8 cellular contexts compared by ENCODE assay signal in the genomic region with DNA sequence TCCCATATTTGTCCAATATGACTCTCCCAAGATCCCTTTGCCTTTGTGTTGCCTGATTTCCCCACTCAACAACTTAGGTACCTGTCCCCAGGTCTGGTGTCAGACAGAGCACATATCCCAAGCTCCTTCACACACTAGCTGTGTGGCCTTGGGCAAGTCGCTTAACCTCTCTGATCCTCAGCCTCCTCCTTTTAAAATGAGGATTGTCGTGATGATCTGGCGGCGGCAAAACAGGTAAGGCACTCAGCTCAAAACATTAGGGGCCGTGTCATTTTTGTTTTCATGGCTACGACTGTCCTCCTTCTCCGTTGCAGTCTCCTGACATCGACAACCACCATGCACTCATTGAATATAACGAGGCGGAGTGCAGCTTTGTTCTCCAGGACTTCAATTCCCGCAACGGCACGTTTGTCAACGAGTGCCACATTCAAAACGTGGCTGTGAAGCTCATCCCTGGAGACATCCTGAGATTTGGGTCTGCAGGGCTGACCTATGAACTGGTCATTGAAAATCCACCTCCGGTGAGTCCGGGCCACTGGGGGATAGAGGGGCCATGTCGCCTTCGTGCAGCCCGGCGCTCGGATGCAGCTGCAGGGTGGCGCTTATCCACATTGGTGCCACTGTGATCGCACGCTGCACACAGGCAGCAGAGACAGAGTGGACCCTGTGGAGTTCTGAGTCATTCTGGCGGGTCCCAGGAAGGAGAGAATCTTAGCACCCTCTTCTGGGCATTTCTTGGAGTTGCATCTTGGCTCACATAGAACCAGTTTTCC. TPM values are rescaled to one million over a fixed set of nuclear protein-coding genes. Genes with fewer than 3 reads are reported as not detected.
A peak's percentile ranks its signal among the peaks of the same experiment; 100 is the strongest.
DNase-seq lines count a peak whose midpoint lies in the region; ATAC-seq and TF ChIP-seq lines count a peak whose summit lies in the region.

No MANE protein-coding gene starts in this region.

- H2AK9ac ChIP-seq in IMR-90 (replicated peaks; ENCODE audit: low read depth, low read length, poor library complexity), result no peak overlapping the region

- dilution Hi-C loops in IMR-90 (cut with HindIII; ENCODE audit: low sequenced_read_pairs, unreplicated experiment), result no loop called here

- H3K14ac ChIP-seq in IMR-90 (replicated peaks; ENCODE audit: low read depth, low read length), result no peak overlapping the region

- peak overlapping the region; percentile 29; the same call in 1 of the 2 replicates for H3K4me2 ChIP-seq in IMR-90 (ENCODE audit: low read depth, low read length)
- H3K4me2 ChIP-seq in OCI-LY1 (ENCODE audit: low read length), result no peak overlapping the region

- no peak overlapping the region for H2AK5ac ChIP-seq in IMR-90 (ENCODE audit: low read depth, low read length)

- H3K4me1 ChIP-seq in IMR-90 (ENCODE audit: control insufficient read depth, insufficient read depth, low read length) (peaks cover 2% of the 10 kb centered on the region; the same call in 1 of the 2 replicates), OCI-LY1 (ENCODE audit: insufficient read depth, low read length, severe bottlenecking) (no peaks in the 10 kb centered on the region), right cardiac atrium (ENCODE audit: control insufficient read depth, insufficient read depth, low read length) (no peaks in the 10 kb centered on the region)

- no peak overlapping the region for H2BK15ac ChIP-seq in IMR-90 (ENCODE audit: low read depth, low read length)

- no peaks in the 10 kb centered on the region for H4K20me1 ChIP-seq in IMR-90 (ENCODE audit: insufficient read depth, low read length)
- H4K20me1 ChIP-seq in OCI-LY1 (ENCODE audit: insufficient read depth, low read length), result no peaks in the 10 kb centered on the region

- TF ChIP-seq CTCF in IMR-90 (conservative IDR thresholded peaks at IDR 0.05; ENCODE audit: low read depth, low read length) (peak; percentile 96), OCI-LY1 (IDR thresholded peaks at IDR 0.05; ENCODE audit: low read length) (peak; percentile 61)

- peak overlapping the region; percentile 69 for H2AFZ ChIP-seq in IMR-90 (replicated peaks; ENCODE audit: low read length, poor library complexity)
- no peak overlapping the region for H2AFZ ChIP-seq in OCI-LY1 (ENCODE audit: low read length)

- H3K27ac ChIP-seq in IMR-90 (ENCODE audit: insufficient read depth, low read length) (no peak overlapping the region), OCI-LY1 (ENCODE audit: low read depth, low read length, poor library complexity, severe bottlenecking) (no peak overlapping the region), right cardiac atrium (ENCODE audit: low read length) (no peak overlapping the region)

- no peaks in the 10 kb centered on the region for H3K9me1 ChIP-seq in IMR-90 (ENCODE audit: insufficient read depth, low read length)

- no peak overlapping the region for H2BK120ac ChIP-seq in IMR-90 (ENCODE audit: low read depth, low read length)

- H4K5ac ChIP-seq in IMR-90 (ENCODE audit: low read depth, low read length), result no peak overlapping the region

- no peak for TF ChIP-seq POLR2A in IMR-90 (IDR thresholded peaks at IDR 0.05; ENCODE audit: low read depth, low read length)

- H3K79me1 ChIP-seq in IMR-90 (ENCODE audit: low read depth in 1 of 2, low read length in 2 of 2), result no peaks in the 10 kb centered on the region

- ATAC-seq in IMR-90 (ENCODE audit: low read depth) (peak; percentile 100), right cardiac atrium (peak; percentile 78 to 90), GM18502 (IDR thresholded peaks at IDR 0.05; ENCODE audit: poor library complexity, unreplicated experiment) (no peak)

- H3K9me2 ChIP-seq in OCI-LY1 (ENCODE audit: low read depth, low read length), result no peaks in the 10 kb centered on the region

- intact Hi-C loops in IMR-90 (cut with micrococcal nuclease), result loop anchor here (1.0 to 5.0 kb wide), 4 partner anchors 60 to 159 kb away; no protein-coding TSS in a partner anchor
- intact Hi-C loops in right cardiac atrium (cut with DNase I), result loop anchor here (5.0 kb wide), 3 partner anchors 120 to 145 kb away; partner anchors contain the start of gene TMEM51 (in 3 of the 4)

- no peak overlapping the region for H3K18ac ChIP-seq in IMR-90 (ENCODE audit: low read depth, low read length)

- POLR2A ChIA-PET in IMR-90 (lab: Charles Lee; ENCODE audit: unreplicated experiment), result no interaction called here

- no peak overlapping the region for H4K8ac ChIP-seq in IMR-90 (ENCODE audit: low read depth in 2 of 2, low read length in 2 of 2)

- H2BK5ac ChIP-seq in IMR-90 (ENCODE audit: low read depth, low read length, poor library complexity, severe bottlenecking), result no peak overlapping the region

- H3K9ac ChIP-seq in IMR-90 (ENCODE audit: low read depth, low read length), result no peak overlapping the region
- no peak overlapping the region for H3K9ac ChIP-seq in OCI-LY1 (ENCODE audit: low read length)

- H3K27me3 ChIP-seq in IMR-90 (ENCODE audit: control insufficient read depth, insufficient read depth, low read length) (peaks cover 7% of the 10 kb centered on the region), OCI-LY1 (ENCODE audit: insufficient read depth, low read length) (no peaks in the 10 kb centered on the region), right cardiac atrium (ENCODE audit: control insufficient read depth, insufficient read depth) (no peaks in the 10 kb centered on the region)

- H3K4ac ChIP-seq in IMR-90 (ENCODE audit: low read depth, low read length), result no peak overlapping the region

- BruUV-seq in IMR-90 (replicated peaks; lab: Mats Ljungman, UMichigan), result no TSS peak

- 37% methylated on average over 13 of the region's 26 CpGs; no CpG with 5 or more reads in 1 of the 2 experiments for WGBS in IMR-90 (ENCODE audit: extremely low coverage in 2 of 2, insufficient read length in 1 of 2), 2 experiments
- WGBS in right cardiac atrium, result 32% methylated on average over 26 of the region's 26 CpGs

- no peak overlapping the region for H3K23ac ChIP-seq in IMR-90 (ENCODE audit: low read depth, low read length)

- CTCF ChIA-PET in IMR-90 (lab: Yijun Ruan, JAX), result interaction anchor here (0.6 to 2.6 kb wide), 12 partner anchors 17 to 166 kb away, joined by 3 to 18 read pairs (median 4); partner anchors contain the start of gene TMEM51

- H3K56ac ChIP-seq in IMR-90 (ENCODE audit: extremely low read depth, insufficient read depth, low read length), result no peak overlapping the region

- no peak overlapping the region for H2BK20ac ChIP-seq in IMR-90 (ENCODE audit: low read depth, low read length)

- H3F3A ChIP-seq in OCI-LY1 (ENCODE audit: insufficient read depth, low read length), result no peaks in the 10 kb centered on the region

- DNase-seq in ELF-1 (ENCODE audit: low read depth, low spot score), result peak; percentile 85
- DNase-seq in IMR-90, result peak; percentile 73
- peak; percentile 79 for DNase-seq in amniotic stem cell (lab: John Stamatoyannopoulos, UW)
- peak; percentile 33 to 74 (median 69) for DNase-seq in right cardiac atrium
- DNase-seq in renal cortical epithelial cell (ENCODE audit: low read depth), result peak; percentile 67
- no peak for DNase-seq in GF-D8 (lab: John Stamatoyannopoulos, UW)

- H3K36me3 ChIP-seq in IMR-90 (ENCODE audit: control insufficient read depth, insufficient read depth, low read length) (no peaks in the 10 kb centered on the region), OCI-LY1 (ENCODE audit: insufficient read depth, low read length) (no peaks in the 10 kb centered on the region)

- in situ Hi-C loops in IMR-90 (cut with MboI; ENCODE audit: low sequenced_read_pairs), result loop anchor here (5.0 kb wide), 1 partner anchor 120 kb away; the partner anchor contains the start of gene TMEM51

- peak; percentile 96 for TF ChIP-seq RAD21 in IMR-90 (IDR thresholded peaks at IDR 0.05; ENCODE audit: low read length)

- no peaks in the 10 kb centered on the region for H3K79me2 ChIP-seq in OCI-LY1 (ENCODE audit: insufficient read depth, low read length)

- no peak overlapping the region for H3K4me3 ChIP-seq in IMR-90 (ENCODE audit: insufficient read depth, low read depth, low read length)
- H3K4me3 ChIP-seq in OCI-LY1 (ENCODE audit: low read depth, low read length, poor library complexity, severe bottlenecking), result no peak overlapping the region
- H3K4me3 ChIP-seq in right cardiac atrium (ENCODE audit: low read length), result no peak overlapping the region

- no peak overlapping the region for H4K91ac ChIP-seq in IMR-90 (ENCODE audit: insufficient read depth, low read depth, low read length)

- H3K9me3 ChIP-seq in IMR-90 (ENCODE audit: control insufficient read depth, insufficient read depth, low read length), result no peaks in the 10 kb centered on the region
- H3K9me3 ChIP-seq in OCI-LY1 (ENCODE audit: low read length), result no peaks in the 10 kb centered on the region
- no peaks in the 10 kb centered on the region for H3K9me3 ChIP-seq in right cardiac atrium (ENCODE audit: control insufficient read depth, low read length)

TF ChIP-seq in IMR-90, 13 proteins besides CTCF, POLR2A, EP300 and RAD21 (continues in another document):
- no peak for TF ChIP-seq MAZ (IDR thresholded peaks at IDR 0.05; ENCODE audit: borderline replicate concordance, low read depth, low read length)
- TF ChIP-seq FOS (IDR thresholded peaks at IDR 0.05; ENCODE audit: low read depth, low read length), result peak; percentile 38; the same call in 1 of the 2 replicates
- TF ChIP-seq CHD1 (IDR thresholded peaks at IDR 0.05; ENCODE audit: low read depth, low read length), result no peak
- TF ChIP-seq, protein P1, sequence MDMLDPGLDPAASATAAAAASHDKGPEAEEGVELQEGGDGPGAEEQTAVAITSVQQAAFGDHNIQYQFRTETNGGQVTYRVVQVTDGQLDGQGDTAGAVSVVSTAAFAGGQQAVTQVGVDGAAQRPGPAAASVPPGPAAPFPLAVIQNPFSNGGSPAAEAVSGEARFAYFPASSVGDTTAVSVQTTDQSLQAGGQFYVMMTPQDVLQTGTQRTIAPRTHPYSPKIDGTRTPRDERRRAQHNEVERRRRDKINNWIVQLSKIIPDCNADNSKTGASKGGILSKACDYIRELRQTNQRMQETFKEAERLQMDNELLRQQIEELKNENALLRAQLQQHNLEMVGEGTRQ (IDR thresholded peaks at IDR 0.05; ENCODE audit: low read depth, low read length), result no peak
- TF ChIP-seq MXI1 (IDR thresholded peaks at IDR 0.05; ENCODE audit: borderline replicate concordance, low read depth, low read length), result no peak
- peak; percentile 97 for TF ChIP-seq SMC3 (IDR thresholded peaks at IDR 0.05; ENCODE audit: low read depth, low read length)
- TF ChIP-seq MAFK (IDR thresholded peaks at IDR 0.05; ENCODE audit: low read depth, low read length), result no peak

RNA-seq across cellular contexts. Expression of gene FHAD1, which starts 25.2 kb away (rescaled TPM):
- total RNA-seq in IMR-90 (2012; rRNA removed) (not detected in 2 replicates), right cardiac atrium (1 to 10 TPM in 1 of 4 donors, under 1 TPM in 2, not detected in 1; 0.06 to 1.0 (median 0.09) TPM), renal cortical epithelial cell (1.3 TPM in 1 of 2 replicates, not detected in the other)
- polyA plus RNA-seq in IMR-90 (2012; rRNA removed) (not detected in 2 replicates), right cardiac atrium (0.25 TPM)
- polyA plus RNA-seq in IMR-90 (2012; cell fraction: cytosol; rRNA removed), result 0.01 and 0.04 TPM in 2 replicates
- 0.04 and 0.13 TPM in 2 replicates for polyA plus RNA-seq in IMR-90 (2012; cell fraction: nucleus; rRNA removed; ENCODE audit: low replicate concordance)
